Comparison of ENCODE assay signal across 21 cellular contexts in the genomic region with DNA sequence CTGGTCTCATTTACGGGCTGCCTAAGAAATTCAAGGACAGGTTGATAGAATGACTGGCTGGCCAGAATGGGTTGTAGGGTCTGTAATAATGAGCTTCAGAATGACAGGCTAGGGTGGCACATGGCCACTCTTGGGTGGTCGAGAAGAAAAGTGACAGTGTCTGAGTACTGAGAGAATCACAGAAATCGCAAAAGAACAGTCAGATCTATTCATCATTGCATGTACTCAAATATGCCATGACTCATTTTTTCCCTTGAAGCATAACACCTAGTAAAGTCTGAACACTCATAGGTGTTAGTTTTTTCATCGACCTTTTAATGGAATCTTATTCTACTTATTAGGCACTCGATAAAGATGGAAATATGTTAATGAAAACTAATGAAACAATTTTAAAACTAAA.
"Had no signal": no experiment of that assay in that cellular context is flagged by ENCODE, and none has a peak within 500 bp of the region (broad histone marks: within the 10 kb centered on the region; RNA-seq: fewer than 3 reads in every experiment).

No MANE protein-coding gene starts in this region.

- ATAC-seq: left lung, pancreas, sciatic nerve had no signal

- H3K4me3 Mint-ChIP-seq: activated T-helper 1 cell treated with anti-CD3 and anti-CD28 coated beads, Interleukin-12 subunit alpha, Interleukin-12 subunit beta, Interleukin-2, Interleukin-4 antibody, amounts not matched to agents 30 ng/mL and 10 ng/mL and 1 ng/mL, durations not matched to agents 14 hours and 24 hours and 36 hours; central memory CD8-positive, alpha-beta T cell; mesothelial cell of epicardium; natural killer cell treated with Interleukin-12 subunit alpha and Interleukin-12 subunit beta and Interleukin-15 and Interleukin-18, amount 100 ng/mL, for 72 hours; T-helper 2 cell treated with Interferon-gamma antibody and Interleukin-4, amounts not matched to agents 5 μg/mL and 100 μg/mL, for 36 hours had no signal

- H3K4me1 Mint-ChIP-seq: central memory CD8-positive, alpha-beta T cell; mesothelial cell of epicardium had no signal

- H3K27me3 ChIP-seq: brain microvascular endothelial cell, colonic mucosa, neutrophil, pancreas, upper lobe of left lung had no signal

- H3K27ac Mint-ChIP-seq: activated T-helper 1 cell treated with anti-CD3 and anti-CD28 coated beads, Interleukin-12 subunit alpha, Interleukin-12 subunit beta, Interleukin-2, Interleukin-4 antibody, amounts not matched to agents 30 ng/mL and 10 ng/mL and 1 ng/mL, durations not matched to agents 14 hours and 24 hours and 36 hours; mesothelial cell of epicardium; natural killer cell treated with Interleukin-12 subunit alpha and Interleukin-12 subunit beta and Interleukin-15 and Interleukin-18, amount 100 ng/mL, for 72 hours; T-helper 2 cell treated with Interferon-gamma antibody and Interleukin-4, amounts not matched to agents 5 μg/mL and 100 μg/mL, for 36 hours had no signal

- H3K4me1 ChIP-seq: colonic mucosa, left lung, pancreas, upper lobe of left lung had no signal

- H3K9me3 Mint-ChIP-seq: activated T-helper 1 cell treated with anti-CD3 and anti-CD28 coated beads, Interleukin-12 subunit alpha, Interleukin-12 subunit beta, Interleukin-2, Interleukin-4 antibody, amounts not matched to agents 30 ng/mL and 10 ng/mL and 1 ng/mL, durations not matched to agents 14 hours and 24 hours and 36 hours; central memory CD8-positive, alpha-beta T cell; mesothelial cell of epicardium; natural killer cell treated with Interleukin-12 subunit alpha and Interleukin-12 subunit beta and Interleukin-15 and Interleukin-18, amount 100 ng/mL, for 72 hours; T-helper 2 cell treated with Interferon-gamma antibody and Interleukin-4, amounts not matched to agents 5 μg/mL and 100 μg/mL, for 36 hours had no signal

- H3K9me3 ChIP-seq: colonic mucosa, left lung, neutrophil, pancreas, thoracic aorta, upper lobe of left lung had no signal

- H3K36me3 Mint-ChIP-seq: mesothelial cell of epicardium; natural killer cell treated with Interleukin-12 subunit alpha and Interleukin-12 subunit beta and Interleukin-15 and Interleukin-18, amount 100 ng/mL, for 72 hours had no signal

- DNase-seq: activated CD4-positive, alpha-beta T cell treated with anti-CD3 and anti-CD28 coated beads for 48 hours; activated CD8-positive, alpha-beta memory T cell treated with anti-CD3 and anti-CD28 coated beads, Interleukin-2, amount 50 U/mL, for 4 hours; activated naive CD4-positive, alpha-beta T cell; aorta; brain microvascular endothelial cell; colonic mucosa; erythroblast; kidney; left lung; pancreas; stimulated activated CD4-positive, alpha-beta T cell treated with anti-CD3 and anti-CD28 coated beads, Interleukin-4, amount 100 ng/mL, for 1 hour; upper lobe of left lung had no signal

- H3K4me3 ChIP-seq: colonic mucosa, left lung, pancreas, smooth muscle cell, thoracic aorta, upper lobe of left lung had no signal

- H3K27ac ChIP-seq: brain microvascular endothelial cell, colonic mucosa, left lung, neutrophil, pancreas, thoracic aorta, upper lobe of left lung had no signal

- H3K36me3 ChIP-seq: brain microvascular endothelial cell, colonic mucosa, left lung, neutrophil, pancreas, thoracic aorta, upper lobe of left lung had no signal

- H3K4me2 ChIP-seq: smooth muscle cell had no signal
